In genomic region chr2:239225921-239226561, GRCh38 we compare ENCODE assay signal across 9 cellular contexts.
DNase-seq lines count a peak whose midpoint lies in the region; ATAC-seq, FAIRE-seq and TF ChIP-seq lines count a peak whose summit lies in the region.
"Had no signal": no experiment of that assay in that cellular context is flagged by ENCODE, and none has a peak within 500 bp of the region (broad histone marks: within the 10 kb centered on the region; RNA-seq: fewer than 3 reads in every experiment).

No MANE protein-coding gene starts in this region.

- no peak for FAIRE-seq in H1 (lab: Jason Lieb, UNC)

- peak overlapping the region; percentile 36 for H3K27ac ChIP-seq in ACC112 (ENCODE audit: low read depth, low read length)
- peak overlapping the region; percentile 33 for H3K27ac ChIP-seq in KOPT-K1 (ENCODE audit: low read depth, low read length, poor library complexity, severe bottlenecking)
- H3K27ac ChIP-seq in H1 (ENCODE audit: low read depth, low read length) = no peak overlapping the region

- peaks cover 7 to 16% of the 10 kb centered on the region in 2 experiments for H4K20me1 ChIP-seq in H1 (replicated peaks in 1 of 2; ENCODE audit: control insufficient read depth in 1 of 2, insufficient read depth in 2 of 2, low read length in 2 of 2)

- no peak overlapping the region; the same call in none of the 2 replicates for H3K18ac ChIP-seq in H1 (ENCODE audit: extremely low read depth, low read length)

- no peak overlapping the region for H2BK20ac ChIP-seq in H1 (ENCODE audit: low read length)

- no peak overlapping the region for H2BK5ac ChIP-seq in H1 (ENCODE audit: low read depth, low read length)

- H4K91ac ChIP-seq in H1 (replicated peaks; ENCODE audit: insufficient read length, low read length) = no peak overlapping the region

- CTCF ChIA-PET in H1 (lab: Charles Lee; ENCODE audit: partially characterized antibody) = interaction anchor here (1.0 to 1.3 kb wide), 2 partner anchors 12 to 14 kb away, joined by 3 to 5 read pairs; no protein-coding TSS in a partner anchor

- H3K23ac ChIP-seq in H1 (ENCODE audit: insufficient read length) = no peak overlapping the region

- peaks cover 94% of the 10 kb centered on the region for H3K4me1 Mint-ChIP-seq in nephron progenitor cell

- no peak overlapping the region for H3K4ac ChIP-seq in H1 (replicated peaks; ENCODE audit: insufficient read length, low read depth, low read length)

- peaks cover under 1% of the 10 kb centered on the region for H3K9me3 Mint-ChIP-seq in nephron progenitor cell

- no peak for TF ChIP-seq CTCF in H1 (IDR thresholded peaks at IDR 0.05; ENCODE audit: control extremely low read depth in 1 of 3, insufficient read depth in 1 of 3, low read depth in 1 of 3, low read length in 3 of 3)
- no peak for TF ChIP-seq CTCF in nephron progenitor cell (IDR thresholded peaks at IDR 0.05)

- peaks cover 23% of the 10 kb centered on the region for H3K79me1 ChIP-seq in H1 (ENCODE audit: low read depth, low read length)

- H3K4me1 ChIP-seq in ACC112 (ENCODE audit: control insufficient read depth, insufficient read depth, low read length, unreplicated experiment) = peaks cover 49% of the 10 kb centered on the region
- H3K4me1 ChIP-seq in H1 (replicated peaks in 1 of 4; ENCODE audit: control insufficient read depth in 3 of 4, insufficient read depth in 4 of 4, low read length in 3 of 4) = peaks cover 0 to 25% (median 8%) of the 10 kb centered on the region in 4 experiments; a peak in 5 of 7 replicates

- H3K14ac ChIP-seq in H1 (ENCODE audit: insufficient read length) = no peak overlapping the region

- no peak overlapping the region for H4K8ac ChIP-seq in H1 (ENCODE audit: extremely low read depth, insufficient read depth, low read length)

- H3K36me3 ChIP-seq in ACC112 (ENCODE audit: insufficient read depth, low read length) (no peaks in the 10 kb centered on the region), KOPT-K1 (ENCODE audit: insufficient read depth, low read length) (peaks cover 11% of the 10 kb centered on the region), H1 (ENCODE audit: control insufficient read depth in 2 of 4, insufficient read depth in 4 of 4, low read length in 3 of 4) (no peaks in the 10 kb centered on the region)

- H3K4me3 ChIP-seq in ACC112 (ENCODE audit: low read depth, low read length) (peak overlapping the region; percentile 54; the same call in 1 of the 2 replicates), H1 (ENCODE audit: extremely low read depth in 1 of 4, insufficient read depth in 2 of 4, low read depth in 3 of 4, low read length in 4 of 4) (no peak overlapping the region)

- H2AK5ac ChIP-seq in H1 (ENCODE audit: low read depth, low read length) = no peak overlapping the region

- no peak for TF ChIP-seq EP300 in H1 (IDR thresholded peaks at IDR 0.05; ENCODE audit: borderline replicate concordance in 1 of 2, low read depth in 2 of 2, low read length in 2 of 2)

- peak overlapping the region; percentile 67 for H3K27ac Mint-ChIP-seq in nephron progenitor cell

- H2AFZ ChIP-seq in ACC112 (ENCODE audit: low read length, unreplicated experiment) (peak overlapping the region; percentile 73), H1 (ENCODE audit: low read length) (no peak overlapping the region)

- H2BK15ac ChIP-seq in H1 (ENCODE audit: low read length) = no peak overlapping the region

- H3K4me2 ChIP-seq in H1 (ENCODE audit: insufficient read depth in 1 of 2, low read depth in 2 of 2, low read length in 2 of 2) = no peak overlapping the region

- TF ChIP-seq RAD21 in H1 (IDR thresholded peaks at IDR 0.05 in 1 of 2, conservative IDR thresholded peaks at IDR 0.05 in 1 of 2; ENCODE audit: low read depth in 2 of 2, low read length in 2 of 2) = no peak; a peak in 1 of 4 replicates

- H3K23me2 ChIP-seq in H1 (ENCODE audit: low read depth, low read length) = no peaks in the 10 kb centered on the region

- no peak overlapping the region for H3K56ac ChIP-seq in H1 (replicated peaks; ENCODE audit: insufficient read length, low read depth, low read length)

- POLR2A ChIA-PET in H1 (lab: Charles Lee; ENCODE audit: partially characterized antibody) = no interaction called here

- DNase-seq in H1 (ENCODE audit: low read depth in 1 of 2, low spot score in 2 of 2) (no peak), nephron progenitor cell (no peak), NCI-H1092 (lab: John Stamatoyannopoulos, UW) (no peak), Kasumi-1 (lab: John Stamatoyannopoulos, UW) (no peak)
- DNase-seq: NCI-H1092 treated with DMSO at 0.1 percent for 48 hours had no signal

- H3K4me3 Mint-ChIP-seq in nephron progenitor cell = no peak overlapping the region

- peaks cover 19% of the 10 kb centered on the region for H3K79me2 ChIP-seq in ACC112 (ENCODE audit: control insufficient read depth, insufficient read depth, low read length, unreplicated experiment)
- H3K79me2 ChIP-seq in H1 (ENCODE audit: control insufficient read depth in 1 of 2, insufficient read depth in 2 of 2, low read length in 2 of 2) = peaks cover 0 to 84% of the 10 kb centered on the region in 2 experiments; a peak in 2 of 4 replicates

- no peaks in the 10 kb centered on the region for H3K27me3 Mint-ChIP-seq in nephron progenitor cell (ENCODE audit: low read depth, poor library complexity)

- no peaks in the 10 kb centered on the region for H3K27me3 ChIP-seq in ACC112 (ENCODE audit: insufficient read depth, low read length)
- no peaks in the 10 kb centered on the region for H3K27me3 ChIP-seq in H1 (replicated peaks in 1 of 4; ENCODE audit: control insufficient read depth in 3 of 4, extremely low read depth in 1 of 4, insufficient read depth in 3 of 4, low read length in 3 of 4)

- no peak for ATAC-seq in HG02870 (IDR thresholded peaks at IDR 0.05; ENCODE audit: unreplicated experiment)
- no peak for ATAC-seq in HG02938 (IDR thresholded peaks at IDR 0.05; ENCODE audit: unreplicated experiment)

- peak overlapping the region; percentile 1; the same call in 1 of the 2 replicates for H2BK12ac ChIP-seq in H1 (ENCODE audit: low read depth, low read length)

- TF ChIP-seq POLR2A in H1 (IDR thresholded peaks at IDR 0.05; ENCODE audit: control extremely low read depth in 1 of 2, low read depth in 2 of 2, low read length in 2 of 2) = no peak

- no peak overlapping the region for H3K9ac ChIP-seq in H1 (replicated peaks in 1 of 4; ENCODE audit: extremely low read depth in 1 of 4, low read depth in 3 of 4, low read length in 3 of 4)

- no peak overlapping the region for H4K5ac ChIP-seq in H1 (ENCODE audit: insufficient read length, low read depth, low read length)

- WGBS in H1 (ENCODE audit: extremely low coverage in 1 of 2, insufficient coverage in 1 of 2, insufficient read length in 1 of 2, insufficient replicate concordance in 2 of 2, low coverage in 1 of 2, low lambda C conversion rate in 2 of 2, missing lambda C conversion rate in 1 of 2), 2 experiments = 88% methylated on average over 13 of the region's 13 CpGs; no CpG with 5 or more reads in 1 of the 2 experiments

- no peaks in the 10 kb centered on the region for H3K36me3 Mint-ChIP-seq in nephron progenitor cell (ENCODE audit: low read depth)

- no peak overlapping the region for H2BK120ac ChIP-seq in H1 (replicated peaks; ENCODE audit: low read depth, low read length)

- H3K9me3 ChIP-seq in KOPT-K1 (ENCODE audit: insufficient read depth, low read length, poor library complexity, severe bottlenecking) (no peaks in the 10 kb centered on the region), H1 (ENCODE audit: insufficient read depth in 2 of 2, low read depth in 1 of 2, low read length in 1 of 2) (no peaks in the 10 kb centered on the region)

TF ChIP-seq in H1, 55 proteins besides CTCF, POLR2A, EP300 and RAD21:
- no peak for TF ChIP-seq HDAC2 (IDR thresholded peaks at IDR 0.05; ENCODE audit: borderline replicate concordance in 1 of 2, low read depth in 2 of 2, low read length in 2 of 2)
- TF ChIP-seq SUZ12 (IDR thresholded peaks at IDR 0.05; ENCODE audit: low read length) = no peak
- TF ChIP-seq MAX (IDR thresholded peaks at IDR 0.05) = no peak
- no peak for TF ChIP-seq RBBP5 (IDR thresholded peaks at IDR 0.05; ENCODE audit: borderline replicate concordance, low read depth, low read length)
- TF ChIP-seq TCF12 (IDR thresholded peaks at IDR 0.05; ENCODE audit: low read depth, low read length) = no peak
- no peak for TF ChIP-seq POLR2AphosphoS5 (IDR thresholded peaks at IDR 0.05; ENCODE audit: low read depth, low read length)
- no peak for TF ChIP-seq NANOG (IDR thresholded peaks at IDR 0.05; ENCODE audit: insufficient read depth, low read depth, low read length, poor library complexity, severe bottlenecking)
- no peak for TF ChIP-seq ATF2 (IDR thresholded peaks at IDR 0.05; ENCODE audit: low read length)
- TF ChIP-seq ATF3 (IDR thresholded peaks at IDR 0.05; ENCODE audit: insufficient read depth, low read depth, low read length) = no peak
- TF ChIP-seq CHD1 (IDR thresholded peaks at IDR 0.05; ENCODE audit: low read depth, low read length) = no peak
- TF ChIP-seq SRF (IDR thresholded peaks at IDR 0.05; ENCODE audit: low read depth, low read length) = no peak
- no peak for TF ChIP-seq SAP30 (IDR thresholded peaks at IDR 0.05; ENCODE audit: insufficient read depth, insufficient replicate concordance, low read length)
TF ChIP-seq in H1: peak in this region for 0.
